1 cellular context compared by ENCODE assay signal in the genomic region with DNA sequence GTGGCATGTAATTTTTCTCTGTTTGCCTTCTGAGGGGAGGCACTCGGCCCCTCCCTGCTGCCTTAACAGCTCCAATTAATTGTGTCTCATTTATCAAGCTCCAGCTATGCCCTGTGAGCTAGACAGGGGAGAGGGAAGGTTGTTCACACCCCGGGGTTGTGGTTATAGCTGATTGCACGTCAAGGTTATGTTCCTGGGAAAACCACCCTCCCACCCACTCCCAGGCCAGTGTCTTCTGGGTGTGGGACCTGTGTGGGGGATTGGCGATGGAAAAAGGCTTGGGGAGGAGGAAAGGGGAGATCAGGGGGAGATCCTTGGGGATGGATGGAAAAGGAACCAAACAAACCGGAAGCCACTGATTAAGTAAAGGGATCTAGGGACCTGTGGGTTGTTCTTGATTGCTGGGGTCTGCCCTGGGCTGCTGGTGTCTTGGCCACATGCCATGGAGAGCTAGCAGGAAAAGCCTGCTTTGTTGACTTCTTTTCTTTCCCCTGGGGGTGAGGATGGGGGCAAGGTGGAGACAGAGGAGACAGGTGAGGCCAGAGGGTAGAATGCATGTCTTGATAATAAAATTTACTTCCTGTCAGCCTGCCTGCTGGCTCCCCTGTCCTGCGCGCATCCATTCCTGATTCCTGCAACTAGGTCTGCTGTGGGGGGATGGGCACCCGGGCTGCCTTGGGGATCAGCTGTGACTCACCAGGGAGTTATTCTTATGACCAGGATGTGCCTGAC.
A peak's percentile ranks its signal among the peaks of the same experiment; 100 is the strongest.
TF ChIP-seq lines count a peak whose summit lies in the region.

No MANE protein-coding gene starts in this region.

TF ChIP-seq in H1, 55 proteins besides CTCF, POLR2A, EP300 and RAD21 (continued from another document):
- TF ChIP-seq RNF2 (IDR thresholded peaks at IDR 0.05; ENCODE audit: borderline replicate concordance, low read depth, low read length, missing control alignments, poor library complexity, severe bottlenecking) (no peak), CEBPB (IDR thresholded peaks at IDR 0.05; ENCODE audit: low read depth, low read length) (no peak), GABPA (IDR thresholded peaks at IDR 0.05; ENCODE audit: borderline replicate concordance, insufficient read depth, low read length) (no peak), JUND (IDR thresholded peaks at IDR 0.05; ENCODE audit: low read length) (peak; percentile 88), NANOG (IDR thresholded peaks at IDR 0.05; ENCODE audit: insufficient read depth, low read depth, low read length, poor library complexity, severe bottlenecking) (peak; percentile 7), SIX5 (IDR thresholded peaks at IDR 0.05; ENCODE audit: low read depth, low read length) (no peak), PHF8 (conservative IDR thresholded peaks at IDR 0.05; ENCODE audit: low read depth, low read length) (no peak), GTF2F1 (IDR thresholded peaks at IDR 0.05; ENCODE audit: borderline replicate concordance, low read depth, low read length) (no peak), SUZ12 (IDR thresholded peaks at IDR 0.05; ENCODE audit: low read length) (no peak), RBBP5 (IDR thresholded peaks at IDR 0.05; ENCODE audit: borderline replicate concordance, low read depth, low read length) (no peak), CBX8 (IDR thresholded peaks at IDR 0.05; ENCODE audit: borderline replicate concordance, low read depth, low read length) (no peak), EGR1 (IDR thresholded peaks at IDR 0.05; ENCODE audit: borderline replicate concordance, low read depth, low read length) (no peak), SIN3A (conservative IDR thresholded peaks at IDR 0.05 in 1 of 2, IDR thresholded peaks at IDR 0.05 in 1 of 2; ENCODE audit: low read depth in 1 of 2, low read length in 2 of 2) (peak; percentile 96 to 97; a peak in 3 of 4 replicates), SP1 (IDR thresholded peaks at IDR 0.05; ENCODE audit: low read depth, low read length) (peak; percentile 73; the same call in 1 of the 2 replicates), ASH2L (IDR thresholded peaks at IDR 0.05; ENCODE audit: low read length) (peak; percentile 18), TAF1 (IDR thresholded peaks at IDR 0.05; ENCODE audit: low read depth, low read length) (0 out of 2 replicates have a peak, but pooled peaks have one; percentile 37), TEAD4 (IDR thresholded peaks at IDR 0.05; ENCODE audit: low read depth, low read length) (peak; percentile 59; the same call in 1 of the 2 replicates), CTBP2 (IDR thresholded peaks at IDR 0.05; ENCODE audit: borderline replicate concordance, insufficient read depth, insufficient read length, low read length) (peak; percentile 90), JUN (IDR thresholded peaks at IDR 0.05; ENCODE audit: low read depth, low read length) (0 out of 2 replicates have a peak, but pooled peaks have one; percentile 56), CREB1 (IDR thresholded peaks at IDR 0.05) (peak; percentile 62)
- TF ChIP-seq, protein P1, sequence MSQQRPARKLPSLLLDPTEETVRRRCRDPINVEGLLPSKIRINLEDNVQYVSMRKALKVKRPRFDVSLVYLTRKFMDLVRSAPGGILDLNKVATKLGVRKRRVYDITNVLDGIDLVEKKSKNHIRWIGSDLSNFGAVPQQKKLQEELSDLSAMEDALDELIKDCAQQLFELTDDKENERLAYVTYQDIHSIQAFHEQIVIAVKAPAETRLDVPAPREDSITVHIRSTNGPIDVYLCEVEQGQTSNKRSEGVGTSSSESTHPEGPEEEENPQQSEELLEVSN (IDR thresholded peaks at IDR 0.05) = no peak
- TF ChIP-seq, protein P2, sequence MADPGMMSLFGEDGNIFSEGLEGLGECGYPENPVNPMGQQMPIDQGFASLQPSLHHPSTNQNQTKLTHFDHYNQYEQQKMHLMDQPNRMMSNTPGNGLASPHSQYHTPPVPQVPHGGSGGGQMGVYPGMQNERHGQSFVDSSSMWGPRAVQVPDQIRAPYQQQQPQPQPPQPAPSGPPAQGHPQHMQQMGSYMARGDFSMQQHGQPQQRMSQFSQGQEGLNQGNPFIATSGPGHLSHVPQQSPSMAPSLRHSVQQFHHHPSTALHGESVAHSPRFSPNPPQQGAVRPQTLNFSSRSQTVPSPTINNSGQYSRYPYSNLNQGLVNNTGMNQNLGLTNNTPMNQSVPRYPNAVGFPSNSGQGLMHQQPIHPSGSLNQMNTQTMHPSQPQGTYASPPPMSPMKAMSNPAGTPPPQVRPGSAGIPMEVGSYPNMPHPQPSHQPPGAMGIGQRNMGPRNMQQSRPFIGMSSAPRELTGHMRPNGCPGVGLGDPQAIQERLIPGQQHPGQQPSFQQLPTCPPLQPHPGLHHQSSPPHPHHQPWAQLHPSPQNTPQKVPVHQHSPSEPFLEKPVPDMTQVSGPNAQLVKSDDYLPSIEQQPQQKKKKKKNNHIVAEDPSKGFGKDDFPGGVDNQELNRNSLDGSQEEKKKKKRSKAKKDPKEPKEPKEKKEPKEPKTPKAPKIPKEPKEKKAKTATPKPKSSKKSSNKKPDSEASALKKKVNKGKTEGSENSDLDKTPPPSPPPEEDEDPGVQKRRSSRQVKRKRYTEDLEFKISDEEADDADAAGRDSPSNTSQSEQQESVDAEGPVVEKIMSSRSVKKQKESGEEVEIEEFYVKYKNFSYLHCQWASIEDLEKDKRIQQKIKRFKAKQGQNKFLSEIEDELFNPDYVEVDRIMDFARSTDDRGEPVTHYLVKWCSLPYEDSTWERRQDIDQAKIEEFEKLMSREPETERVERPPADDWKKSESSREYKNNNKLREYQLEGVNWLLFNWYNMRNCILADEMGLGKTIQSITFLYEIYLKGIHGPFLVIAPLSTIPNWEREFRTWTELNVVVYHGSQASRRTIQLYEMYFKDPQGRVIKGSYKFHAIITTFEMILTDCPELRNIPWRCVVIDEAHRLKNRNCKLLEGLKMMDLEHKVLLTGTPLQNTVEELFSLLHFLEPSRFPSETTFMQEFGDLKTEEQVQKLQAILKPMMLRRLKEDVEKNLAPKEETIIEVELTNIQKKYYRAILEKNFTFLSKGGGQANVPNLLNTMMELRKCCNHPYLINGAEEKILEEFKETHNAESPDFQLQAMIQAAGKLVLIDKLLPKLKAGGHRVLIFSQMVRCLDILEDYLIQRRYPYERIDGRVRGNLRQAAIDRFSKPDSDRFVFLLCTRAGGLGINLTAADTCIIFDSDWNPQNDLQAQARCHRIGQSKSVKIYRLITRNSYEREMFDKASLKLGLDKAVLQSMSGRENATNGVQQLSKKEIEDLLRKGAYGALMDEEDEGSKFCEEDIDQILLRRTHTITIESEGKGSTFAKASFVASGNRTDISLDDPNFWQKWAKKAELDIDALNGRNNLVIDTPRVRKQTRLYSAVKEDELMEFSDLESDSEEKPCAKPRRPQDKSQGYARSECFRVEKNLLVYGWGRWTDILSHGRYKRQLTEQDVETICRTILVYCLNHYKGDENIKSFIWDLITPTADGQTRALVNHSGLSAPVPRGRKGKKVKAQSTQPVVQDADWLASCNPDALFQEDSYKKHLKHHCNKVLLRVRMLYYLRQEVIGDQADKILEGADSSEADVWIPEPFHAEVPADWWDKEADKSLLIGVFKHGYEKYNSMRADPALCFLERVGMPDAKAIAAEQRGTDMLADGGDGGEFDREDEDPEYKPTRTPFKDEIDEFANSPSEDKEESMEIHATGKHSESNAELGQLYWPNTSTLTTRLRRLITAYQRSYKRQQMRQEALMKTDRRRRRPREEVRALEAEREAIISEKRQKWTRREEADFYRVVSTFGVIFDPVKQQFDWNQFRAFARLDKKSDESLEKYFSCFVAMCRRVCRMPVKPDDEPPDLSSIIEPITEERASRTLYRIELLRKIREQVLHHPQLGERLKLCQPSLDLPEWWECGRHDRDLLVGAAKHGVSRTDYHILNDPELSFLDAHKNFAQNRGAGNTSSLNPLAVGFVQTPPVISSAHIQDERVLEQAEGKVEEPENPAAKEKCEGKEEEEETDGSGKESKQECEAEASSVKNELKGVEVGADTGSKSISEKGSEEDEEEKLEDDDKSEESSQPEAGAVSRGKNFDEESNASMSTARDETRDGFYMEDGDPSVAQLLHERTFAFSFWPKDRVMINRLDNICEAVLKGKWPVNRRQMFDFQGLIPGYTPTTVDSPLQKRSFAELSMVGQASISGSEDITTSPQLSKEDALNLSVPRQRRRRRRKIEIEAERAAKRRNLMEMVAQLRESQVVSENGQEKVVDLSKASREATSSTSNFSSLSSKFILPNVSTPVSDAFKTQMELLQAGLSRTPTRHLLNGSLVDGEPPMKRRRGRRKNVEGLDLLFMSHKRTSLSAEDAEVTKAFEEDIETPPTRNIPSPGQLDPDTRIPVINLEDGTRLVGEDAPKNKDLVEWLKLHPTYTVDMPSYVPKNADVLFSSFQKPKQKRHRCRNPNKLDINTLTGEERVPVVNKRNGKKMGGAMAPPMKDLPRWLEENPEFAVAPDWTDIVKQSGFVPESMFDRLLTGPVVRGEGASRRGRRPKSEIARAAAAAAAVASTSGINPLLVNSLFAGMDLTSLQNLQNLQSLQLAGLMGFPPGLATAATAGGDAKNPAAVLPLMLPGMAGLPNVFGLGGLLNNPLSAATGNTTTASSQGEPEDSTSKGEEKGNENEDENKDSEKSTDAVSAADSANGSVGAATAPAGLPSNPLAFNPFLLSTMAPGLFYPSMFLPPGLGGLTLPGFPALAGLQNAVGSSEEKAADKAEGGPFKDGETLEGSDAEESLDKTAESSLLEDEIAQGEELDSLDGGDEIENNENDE (IDR thresholded peaks at IDR 0.05; ENCODE audit: insufficient replicate concordance, low read length) = no peak
- TF ChIP-seq, protein P3, sequence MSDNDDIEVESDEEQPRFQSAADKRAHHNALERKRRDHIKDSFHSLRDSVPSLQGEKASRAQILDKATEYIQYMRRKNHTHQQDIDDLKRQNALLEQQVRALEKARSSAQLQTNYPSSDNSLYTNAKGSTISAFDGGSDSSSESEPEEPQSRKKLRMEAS (IDR thresholded peaks at IDR 0.05) = 0 out of 2 replicates have a peak, but pooled peaks have one; percentile 25
